ENCODE assay signal across 12 cellular contexts in genomic region chr4:152956650-152957436, GRCh38. TPM values are rescaled to one million over a fixed set of nuclear protein-coding genes. Genes with fewer than 3 reads are reported as not detected.
DNase-seq lines count a peak whose midpoint lies in the region; ATAC-seq and TF ChIP-seq lines count a peak whose summit lies in the region.
"Had no signal": no experiment of that assay in that cellular context is flagged by ENCODE, and none has a peak within 500 bp of the region (broad histone marks: within the 10 kb centered on the region; RNA-seq: fewer than 3 reads in every experiment).

No MANE protein-coding gene starts in this region.

- intact Hi-C loops in lower lobe of right lung (cut with DNase I) = no loop called here

- ATAC-seq in lower lobe of right lung = peak; percentile 64 to 66
- no peak for ATAC-seq in GM18867 (IDR thresholded peaks at IDR 0.05; ENCODE audit: unreplicated experiment)

- H3K9me3 Mint-ChIP-seq in endodermal cell (no peaks in the 10 kb centered on the region), type B pancreatic cell (no peaks in the 10 kb centered on the region)
- H3K9me3 Mint-ChIP-seq: dendritic cell treated with granulocyte-macrophage colony-stimulating factor and Interleukin-4, amounts not matched to agents 40 ng/mL and 50 ng/mL, for 4 days had no signal

- H3K27ac ChIP-seq in endodermal cell (ENCODE audit: low read depth, low read length) (peak overlapping the region; percentile 51), lower lobe of right lung (peak overlapping the region; percentile 36)
- H3K27ac ChIP-seq: 22Rv1 had no signal

- H3K4me1 Mint-ChIP-seq in endodermal cell (peaks cover 56% of the 10 kb centered on the region), type B pancreatic cell (ENCODE audit: unreplicated experiment) (peaks cover 32% of the 10 kb centered on the region)

- no peak overlapping the region for H3K9ac ChIP-seq in endodermal cell (ENCODE audit: extremely low read depth, low read length, poor library complexity, severe bottlenecking)

- H3K9me3 ChIP-seq in endodermal cell (ENCODE audit: control insufficient read depth, low read length) (no peaks in the 10 kb centered on the region), lower lobe of right lung (no peaks in the 10 kb centered on the region)

- H3K4me1 ChIP-seq in endodermal cell (ENCODE audit: control insufficient read depth, insufficient read depth, low read length) = peaks cover 33% of the 10 kb centered on the region
- peaks cover 47% of the 10 kb centered on the region for H3K4me1 ChIP-seq in lower lobe of right lung

- H3K4me3 Mint-ChIP-seq in endodermal cell (peak overlapping the region; percentile 24), type B pancreatic cell (no peak overlapping the region)
- H3K4me3 Mint-ChIP-seq: dendritic cell treated with granulocyte-macrophage colony-stimulating factor and Interleukin-4, amounts not matched to agents 40 ng/mL and 50 ng/mL, for 4 days had no signal

- H3K36me3 Mint-ChIP-seq in endodermal cell (ENCODE audit: low read depth) (peaks cover 16% of the 10 kb centered on the region), type B pancreatic cell (peaks cover 20% of the 10 kb centered on the region)

- no peaks in the 10 kb centered on the region for H3K36me3 ChIP-seq in endodermal cell (ENCODE audit: control insufficient read depth, insufficient read depth, low read length)
- peaks cover 14% of the 10 kb centered on the region for H3K36me3 ChIP-seq in lower lobe of right lung

- DNase-seq in DMS53 (lab: John Stamatoyannopoulos, UW) (peak; percentile 27), DMS53 treated with DMSO at 0.1 percent for 48 hours (lab: John Stamatoyannopoulos, UW; ENCODE audit: unreplicated experiment) (no peak), endodermal cell (peak; percentile 75), lower lobe of right lung (no peak), type B pancreatic cell (ENCODE audit: extremely low spot score, unreplicated experiment) (no peak), HPDE6-E6E7 (ENCODE audit: extremely low spot score) (no peak)
- DNase-seq in stimulated activated CD4-positive, alpha-beta T cell treated with anti-CD3 and anti-CD28 coated beads, Interleukin-4, amount 100 ng/mL, for 4 hours = no peak
- DNase-seq: NCI-H2029 treated with DMSO at 0.1 percent for 48 hours, posterior cingulate gyrus had no signal

- no peak for TF ChIP-seq CTCF in endodermal cell (conservative IDR thresholded peaks at IDR 0.05)
- no peak for TF ChIP-seq CTCF in lower lobe of right lung (IDR thresholded peaks at IDR 0.05)
- no peak for TF ChIP-seq CTCF in type B pancreatic cell (conservative IDR thresholded peaks at IDR 0.05)

- peaks cover 3% of the 10 kb centered on the region for H3K27me3 Mint-ChIP-seq in endodermal cell (ENCODE audit: insufficient read depth)
- no peaks in the 10 kb centered on the region for H3K27me3 Mint-ChIP-seq in type B pancreatic cell
- H3K27me3 Mint-ChIP-seq: dendritic cell treated with granulocyte-macrophage colony-stimulating factor and Interleukin-4, amounts not matched to agents 40 ng/mL and 50 ng/mL, for 4 days had no signal

- peak overlapping the region; percentile 91 for H3K27ac Mint-ChIP-seq in endodermal cell
- H3K27ac Mint-ChIP-seq in type B pancreatic cell = peak overlapping the region; percentile 58
- H3K27ac Mint-ChIP-seq: dendritic cell treated with granulocyte-macrophage colony-stimulating factor and Interleukin-4, amounts not matched to agents 40 ng/mL and 50 ng/mL, for 4 days had no signal

- 67 to 71% methylated on average over 8 to 12 of the region's 12 CpGs for WGBS in endodermal cell (ENCODE audit: insufficient coverage in 1 of 2, insufficient read length in 1 of 2), 2 experiments

- H3K27me3 ChIP-seq in endodermal cell (ENCODE audit: control insufficient read depth, insufficient read depth, low read length, poor library complexity, severe bottlenecking) (no peaks in the 10 kb centered on the region), lower lobe of right lung (ENCODE audit: low read depth) (no peaks in the 10 kb centered on the region)

- H3K4me3 ChIP-seq in endodermal cell (ENCODE audit: low read length) = peak overlapping the region; percentile 58
- H3K4me3 ChIP-seq in lower lobe of right lung = no peak overlapping the region

RNA-seq across cellular contexts. Expression of gene FHDC1, which starts 20.7 kb away (rescaled TPM):
- total RNA-seq in endodermal cell (1 to 10 TPM; 2.5 to 7.9 TPM), lower lobe of right lung (21.9 TPM), type B pancreatic cell (ENCODE audit: low replicate concordance) (23.1 and 78.0 TPM in 2 replicates)
- 3.2 TPM for polyA plus RNA-seq in endodermal cell (2013, experiment 1 of 2)
- 2.2 TPM for polyA plus RNA-seq in endodermal cell (2013, experiment 2 of 2)

Comparison
In these comparisons a context has a peak if more than half of its experiments do, and no peak if none do; other contexts are left out.
1. DNase-seq: peak in DMS53 (single experiment) and endodermal cell (single experiment); none in DMS53 treated with DMSO at 0.1 percent for 48 hours (single experiment), lower lobe of right lung (single experiment), type B pancreatic cell (single experiment), stimulated activated CD4-positive, alpha-beta T cell treated with anti-CD3 and anti-CD28 coated beads, Interleukin-4, amount 100 ng/mL, for 4 hours (0 of 2) and HPDE6-E6E7 (single experiment).